ENCODE assay signal across 20 cellular contexts in the genomic region with DNA sequence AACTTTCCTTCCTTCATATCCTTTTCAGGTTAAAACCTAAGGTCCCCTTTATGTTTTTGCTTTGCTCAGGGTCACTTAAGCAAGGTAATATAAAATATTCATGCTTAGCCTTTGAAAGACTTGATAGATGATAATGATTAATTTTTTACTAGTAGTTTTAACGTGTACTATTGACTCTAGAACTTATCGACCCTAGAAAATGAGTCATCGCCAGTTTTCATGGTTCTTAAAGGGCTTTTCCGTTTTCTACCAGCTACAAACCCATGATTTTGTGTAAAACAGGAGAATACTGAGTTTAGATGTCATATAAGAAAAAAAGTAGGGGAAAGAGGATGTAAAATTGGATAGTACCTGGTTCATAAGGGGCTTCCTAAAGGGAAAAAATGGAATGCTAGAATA.
DNase-seq lines count a peak whose midpoint lies in the region; ATAC-seq, FAIRE-seq and TF ChIP-seq lines count a peak whose summit lies in the region.
"Had no signal": no experiment of that assay in that cellular context is flagged by ENCODE, and none has a peak within 500 bp of the region (broad histone marks: within the 10 kb centered on the region; RNA-seq: fewer than 3 reads in every experiment).

No MANE protein-coding gene starts in this region.

- peak overlapping the region; percentile 79; the same call in 1 of the 2 replicates for H3K9ac ChIP-seq in GM23248

- intact Hi-C loops in activated CD8-positive, alpha-beta T cell treated with anti-CD3 and anti-CD28 coated beads for 36 hours (cut with micrococcal nuclease): no loop called here

- WGBS in GM23248 (ENCODE audit: low coverage in 1 of 2, low lambda C conversion rate in 2 of 2, missing lambda C conversion rate in 2 of 2), 2 experiments: 78% methylated on average over 4 of the region's 4 CpGs
- 74% methylated on average over 4 of the region's 4 CpGs for WGBS in hepatocyte (ENCODE audit: low lambda C conversion rate, missing lambda C conversion rate)
- 21 to 74% (median 30%) methylated on average over 4 of the region's 4 CpGs for WGBS in small intestine, 3 donors

- H3F3A ChIP-seq in GM23248 (ENCODE audit: insufficient read depth): peaks cover 63% of the 10 kb centered on the region

- peak overlapping the region; percentile 100 for H3K27ac ChIP-seq in GM23248
- peak overlapping the region; percentile 71 for H3K27ac ChIP-seq in RWPE2 (ENCODE audit: poor library complexity, severe bottlenecking)
- peak overlapping the region; percentile 95 for H3K27ac ChIP-seq in hepatocyte
- H3K27ac ChIP-seq in small intestine (ENCODE audit: low read depth in 1 of 2, low read length in 1 of 2): no peak overlapping the region

- H3K4me3 ChIP-seq in GM23248: peak overlapping the region; percentile 30; the same call in 1 of the 2 replicates
- H3K4me3 ChIP-seq in RWPE2 (ENCODE audit: severe bottlenecking): no peak overlapping the region
- no peak overlapping the region for H3K4me3 ChIP-seq in hepatocyte
- H3K4me3 ChIP-seq in small intestine (ENCODE audit: low read depth in 1 of 2, low read length in 2 of 2): no peak overlapping the region
- H3K4me3 ChIP-seq: tibial artery had no signal

- no peak for FAIRE-seq in small intestine (lab: Jason Lieb, UNC)
- no peak for FAIRE-seq in GM12891 (lab: Jason Lieb, UNC)
- FAIRE-seq: endometrium had no signal

- TF ChIP-seq CTCF in RWPE2 (IDR thresholded peaks at IDR 0.05; ENCODE audit: poor library complexity, severe bottlenecking): no peak
- TF ChIP-seq CTCF in hepatocyte (IDR thresholded peaks at IDR 0.05; ENCODE audit: poor library complexity): no peak
- TF ChIP-seq CTCF in activated CD8-positive, alpha-beta T cell treated with anti-CD3 and anti-CD28 coated beads for 36 hours (IDR thresholded peaks at IDR 0.05): no peak

- DNase-seq in GM23248 (no peak), RWPE2 (ENCODE audit: low spot score) (no peak), hepatocyte (ENCODE audit: low spot score) (no peak), small intestine (peak; percentile 57), NCI-H2107 (lab: John Stamatoyannopoulos, UW) (no peak), GM12891 (ENCODE audit: insufficient read length, low spot score) (no peak)
- DNase-seq in activated CD8-positive, alpha-beta T cell treated with anti-CD3 and anti-CD28 coated beads for 36 hours: no peak
- DNase-seq: activated CD8-positive, alpha-beta memory T cell treated with anti-CD3 and anti-CD28 coated beads, Interleukin-2, amount 50 U/mL, for 4 hours; activated effector memory CD4-positive, alpha-beta T cell treated with anti-CD3 and anti-CD28 coated beads, Interleukin-2, amount 50 U/mL, for 16 hours; CD4-positive, alpha-beta T cell; cortex of kidney; left colon; naive thymus-derived CD4-positive, alpha-beta T cell; NCI-H1092 treated with DMSO at 0.1 percent for 48 hours; NCI-H2029; NCI-H748 treated with DMSO at 0.1 percent for 48 hours; stimulated activated naive CD8-positive, alpha-beta T cell treated with anti-CD3 and anti-CD28 coated beads, Interleukin-15, Interleukin-2, amounts not matched to agents 100 U/mL and 50 U/mL, for 24 hours; tibial artery had no signal

- in situ Hi-C loops in GM23248 (cut with MboI): no loop called here

- TF ChIP-seq POLR2A in GM12891 (IDR thresholded peaks at IDR 0.05; ENCODE audit: low read depth, low read length): no peak

- no peaks in the 10 kb centered on the region for H3K27me3 Mint-ChIP-seq in activated CD8-positive, alpha-beta T cell treated with anti-CD3 and anti-CD28 coated beads for 36 hours
- H3K27me3 Mint-ChIP-seq: CD4-positive, alpha-beta T cell; naive thymus-derived CD4-positive, alpha-beta T cell had no signal

- CTCF ChIA-PET in activated CD8-positive, alpha-beta T cell treated with anti-CD3 and anti-CD28 coated beads for 36 hours (lab: Charles Lee): no interaction called here

- no peak overlapping the region for H3K27ac Mint-ChIP-seq in activated CD8-positive, alpha-beta T cell treated with anti-CD3 and anti-CD28 coated beads for 36 hours
- H3K27ac Mint-ChIP-seq: CD4-positive, alpha-beta T cell; naive thymus-derived CD4-positive, alpha-beta T cell; WTC11 had no signal

- H2AFZ ChIP-seq in GM23248: no peak overlapping the region
- no peak overlapping the region for H2AFZ ChIP-seq in hepatocyte

- H3K79me2 ChIP-seq in GM23248 (ENCODE audit: insufficient read depth) (peaks cover 63% of the 10 kb centered on the region), hepatocyte (no peaks in the 10 kb centered on the region)

- no peaks in the 10 kb centered on the region for H3K9me3 ChIP-seq in GM23248 (ENCODE audit: low read depth)
- no peaks in the 10 kb centered on the region for H3K9me3 ChIP-seq in RWPE2 (ENCODE audit: severe bottlenecking)
- H3K9me3 ChIP-seq in hepatocyte (ENCODE audit: low read depth): no peaks in the 10 kb centered on the region
- H3K9me3 ChIP-seq in small intestine (ENCODE audit: control insufficient read depth, low read depth): no peaks in the 10 kb centered on the region
- H3K9me3 ChIP-seq: tibial artery had no signal

- no peak overlapping the region for H3K4me3 Mint-ChIP-seq in activated CD8-positive, alpha-beta T cell treated with anti-CD3 and anti-CD28 coated beads for 36 hours
- H3K4me3 Mint-ChIP-seq: CD4-positive, alpha-beta T cell; naive thymus-derived CD4-positive, alpha-beta T cell; WTC11 had no signal

- no peaks in the 10 kb centered on the region for H3K9me2 ChIP-seq in GM23248 (ENCODE audit: insufficient read depth)
- H3K9me2 ChIP-seq in hepatocyte (replicated peaks; ENCODE audit: insufficient read depth): no peaks in the 10 kb centered on the region

- H4K20me1 ChIP-seq in GM23248 (ENCODE audit: insufficient read depth) (no peaks in the 10 kb centered on the region), hepatocyte (ENCODE audit: insufficient read depth, poor library complexity, severe bottlenecking) (no peaks in the 10 kb centered on the region)

- H3K4me2 ChIP-seq in GM23248 (ENCODE audit: unreplicated experiment) (no peak overlapping the region), hepatocyte (no peak overlapping the region)

- H3K27me3 ChIP-seq in GM23248 (replicated peaks; ENCODE audit: insufficient read depth): no peaks in the 10 kb centered on the region
- H3K27me3 ChIP-seq in RWPE2 (ENCODE audit: insufficient read depth, poor library complexity, severe bottlenecking): no peaks in the 10 kb centered on the region
- H3K27me3 ChIP-seq in hepatocyte: no peaks in the 10 kb centered on the region
- H3K27me3 ChIP-seq in small intestine (ENCODE audit: control insufficient read depth in 2 of 2, insufficient read depth in 2 of 2, low read length in 2 of 2): no peaks in the 10 kb centered on the region
- H3K27me3 ChIP-seq: tibial artery had no signal

- peaks cover 13% of the 10 kb centered on the region for H3K36me3 Mint-ChIP-seq in activated CD8-positive, alpha-beta T cell treated with anti-CD3 and anti-CD28 coated beads for 36 hours (ENCODE audit: low read depth)

- no peaks in the 10 kb centered on the region for H3K9me3 Mint-ChIP-seq in activated CD8-positive, alpha-beta T cell treated with anti-CD3 and anti-CD28 coated beads for 36 hours
- H3K9me3 Mint-ChIP-seq: CD4-positive, alpha-beta T cell; naive thymus-derived CD4-positive, alpha-beta T cell; WTC11 had no signal

- H3K4me1 Mint-ChIP-seq in activated CD8-positive, alpha-beta T cell treated with anti-CD3 and anti-CD28 coated beads for 36 hours (ENCODE audit: low read depth): peaks cover 2% of the 10 kb centered on the region

- POLR2A ChIA-PET in activated CD8-positive, alpha-beta T cell treated with anti-CD3 and anti-CD28 coated beads for 36 hours (lab: Charles Lee): no interaction called here

- ATAC-seq in RWPE2 (ENCODE audit: low read depth): no peak
- no peak for ATAC-seq in activated CD8-positive, alpha-beta T cell treated with anti-CD3 and anti-CD28 coated beads for 36 hours
- ATAC-seq: left colon; naive thymus-derived CD4-positive, alpha-beta T cell; stimulated activated naive CD8-positive, alpha-beta T cell treated with anti-CD3 and anti-CD28 coated beads, Interleukin-15, Interleukin-2, amounts not matched to agents 100 U/mL and 50 U/mL, for 24 hours; WTC11 had no signal

- H3K36me3 ChIP-seq in GM23248 (ENCODE audit: low read depth): peaks cover 10% of the 10 kb centered on the region; the same call in 1 of the 2 replicates
- peaks cover 59% of the 10 kb centered on the region for H3K36me3 ChIP-seq in RWPE2 (ENCODE audit: low read depth)
- no peaks in the 10 kb centered on the region for H3K36me3 ChIP-seq in hepatocyte (replicated peaks; ENCODE audit: insufficient read depth, low read depth)
- peaks cover 0 to 1% of the 10 kb centered on the region in 2 donors for H3K36me3 ChIP-seq in small intestine (ENCODE audit: control insufficient read depth in 2 of 2, insufficient read depth in 2 of 2, low read length in 2 of 2)
- H3K36me3 ChIP-seq: tibial artery had no signal

- H3K4me1 ChIP-seq in GM23248 (ENCODE audit: insufficient read depth): peaks cover 65% of the 10 kb centered on the region
- peaks cover 41% of the 10 kb centered on the region for H3K4me1 ChIP-seq in RWPE2 (ENCODE audit: insufficient read depth, poor library complexity, severe bottlenecking)
- peaks cover 37% of the 10 kb centered on the region for H3K4me1 ChIP-seq in hepatocyte (ENCODE audit: insufficient read depth)
- H3K4me1 ChIP-seq in small intestine (ENCODE audit: control insufficient read depth in 2 of 2, insufficient read depth in 1 of 2, low read depth in 1 of 2, low read length in 1 of 2): peaks cover 12 to 13% of the 10 kb centered on the region in 2 donors

TF ChIP-seq in GM12891, 5 proteins besides CTCF, POLR2A, EP300 and RAD21:
- TF ChIP-seq PAX5 (IDR thresholded peaks at IDR 0.05; ENCODE audit: insufficient read depth, low read length, severe bottlenecking) (no peak), SPI1 (IDR thresholded peaks at IDR 0.05; ENCODE audit: low read depth, low read length) (no peak), POU2F2 (IDR thresholded peaks at IDR 0.05; ENCODE audit: low read depth, low read length) (no peak), POLR2AphosphoS5 (IDR thresholded peaks at IDR 0.05; ENCODE audit: low read depth, low read length) (no peak)

Comparison
In these comparisons a context has a peak if more than half of its experiments do, and no peak if none do; other contexts are left out.
1. H3K27ac ChIP-seq: peak in GM23248 (single experiment), RWPE2 (single experiment) and hepatocyte (single experiment); none in small intestine (0 of 2).